ENCODE assay signal across 10 cellular contexts in the genomic region with DNA sequence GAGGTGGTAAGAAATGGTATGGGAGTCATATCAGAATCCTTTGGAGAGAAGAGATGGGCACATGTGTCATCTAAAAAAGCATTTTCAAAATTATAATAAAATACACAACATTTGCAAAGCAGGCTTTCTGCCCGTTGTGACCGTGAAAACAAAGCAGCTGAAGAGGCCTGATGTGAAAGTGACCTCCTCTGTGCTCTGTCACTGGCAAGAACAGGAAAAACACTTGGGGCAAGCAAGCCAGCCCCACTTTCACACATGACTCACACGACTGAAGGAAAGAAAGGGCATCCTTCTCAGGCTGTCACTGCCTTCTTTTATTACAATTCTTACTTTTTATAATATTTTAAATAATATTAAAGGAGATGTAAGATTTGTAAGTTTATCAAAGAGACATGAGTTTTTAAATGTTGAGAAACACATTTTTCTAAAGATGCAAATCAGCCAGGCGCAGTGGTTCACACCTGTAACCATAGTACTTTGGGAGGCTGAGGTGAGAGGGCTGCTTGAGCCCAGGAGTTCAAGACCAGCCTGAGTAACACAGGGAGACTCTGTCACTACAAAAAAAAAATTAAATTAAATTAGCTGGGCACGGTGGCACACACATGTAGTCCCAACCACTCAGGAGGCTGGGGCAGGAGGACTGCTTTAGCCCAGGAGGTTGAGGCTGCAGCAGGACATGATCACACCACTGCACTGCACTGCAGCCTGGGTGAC.
DNase-seq lines count a peak whose midpoint lies in the region; ATAC-seq lines count a peak whose summit lies in the region.
"Had no signal": no experiment of that assay in that cellular context is flagged by ENCODE, and none has a peak within 500 bp of the region (broad histone marks: within the 10 kb centered on the region; RNA-seq: fewer than 3 reads in every experiment).

No MANE protein-coding gene starts in this region.

- CTCF ChIA-PET in activated CD4-positive, alpha-beta T cell treated with anti-CD3 and anti-CD28 coated beads for 36 hours (lab: Charles Lee), result interaction anchor here (0.6 to 1.1 kb wide), 3 partner anchors 15 to 1110 kb away, joined by 3 to 5 read pairs (median 4); no protein-coding TSS in a partner anchor

- intact Hi-C loops in activated CD4-positive, alpha-beta T cell treated with anti-CD3 and anti-CD28 coated beads for 36 hours (cut with DNase I, micrococcal nuclease), result loop anchor here (1.0 to 10.0 kb wide), 4 partner anchors 75 to 1011 kb away; a partner anchor contains a TSS

- H3K27me3 Mint-ChIP-seq in activated CD4-positive, alpha-beta T cell treated with anti-CD3 and anti-CD28 coated beads for 36 hours, result no peaks in the 10 kb centered on the region

- H3K9me3 Mint-ChIP-seq in activated CD4-positive, alpha-beta T cell treated with anti-CD3 and anti-CD28 coated beads for 36 hours (ENCODE audit: low read depth), result no peaks in the 10 kb centered on the region

- POLR2A ChIA-PET in activated CD4-positive, alpha-beta T cell treated with anti-CD3 and anti-CD28 coated beads for 36 hours (lab: Charles Lee), result no interaction called here

- no peak overlapping the region for H3K4me3 Mint-ChIP-seq in activated CD4-positive, alpha-beta T cell treated with anti-CD3 and anti-CD28 coated beads for 36 hours

- H3K27ac Mint-ChIP-seq in activated CD4-positive, alpha-beta T cell treated with anti-CD3 and anti-CD28 coated beads for 36 hours, result no peak overlapping the region

- peak; percentile 45 for DNase-seq in activated CD4-positive, alpha-beta T cell treated with anti-CD3 and anti-CD28 coated beads for 36 hours
- DNase-seq in activated CD4-positive, alpha-beta T cell treated with anti-CD3 and anti-CD28 coated beads for 1 hour, result no peak
- DNase-seq in NCI-H526 treated with DMSO at 0.1 percent for 48 hours (lab: John Stamatoyannopoulos, UW), result peak; percentile 76
- peak; percentile 24 for DNase-seq in midbrain (lab: John Stamatoyannopoulos, UW)
- DNase-seq in germinal center (ENCODE audit: low spot score), result no peak
- DNase-seq: GOT3, NCI-H1930 had no signal

- H3K4me1 Mint-ChIP-seq in activated CD4-positive, alpha-beta T cell treated with anti-CD3 and anti-CD28 coated beads for 36 hours, result peaks cover 7% of the 10 kb centered on the region

- H3K36me3 Mint-ChIP-seq in activated CD4-positive, alpha-beta T cell treated with anti-CD3 and anti-CD28 coated beads for 36 hours (ENCODE audit: low read depth), result no peaks in the 10 kb centered on the region

- ATAC-seq in activated CD4-positive, alpha-beta T cell treated with anti-CD3 and anti-CD28 coated beads for 36 hours, result peak; percentile 77
- ATAC-seq in GM19351 (IDR thresholded peaks at IDR 0.05; ENCODE audit: unreplicated experiment) (peak; percentile 56), HG03460 (IDR thresholded peaks at IDR 0.05; ENCODE audit: unreplicated experiment) (no peak), GM19324 (IDR thresholded peaks at IDR 0.05; ENCODE audit: low FRiP score, unreplicated experiment) (no peak)

Comparison
In these comparisons a context has a peak if more than half of its experiments do, and no peak if none do; other contexts are left out.
1. DNase-seq: peak in activated CD4-positive, alpha-beta T cell treated with anti-CD3 and anti-CD28 coated beads for 36 hours (single experiment), NCI-H526 treated with DMSO at 0.1 percent for 48 hours (single experiment) and midbrain (single experiment); none in activated CD4-positive, alpha-beta T cell treated with anti-CD3 and anti-CD28 coated beads for 1 hour (single experiment) and germinal center (single experiment).
2. ATAC-seq: peak in activated CD4-positive, alpha-beta T cell treated with anti-CD3 and anti-CD28 coated beads for 36 hours (single experiment) and GM19351 (single experiment); none in HG03460 (single experiment) and GM19324 (single experiment).